8 cellular contexts compared by ENCODE assay signal in the genomic region with DNA sequence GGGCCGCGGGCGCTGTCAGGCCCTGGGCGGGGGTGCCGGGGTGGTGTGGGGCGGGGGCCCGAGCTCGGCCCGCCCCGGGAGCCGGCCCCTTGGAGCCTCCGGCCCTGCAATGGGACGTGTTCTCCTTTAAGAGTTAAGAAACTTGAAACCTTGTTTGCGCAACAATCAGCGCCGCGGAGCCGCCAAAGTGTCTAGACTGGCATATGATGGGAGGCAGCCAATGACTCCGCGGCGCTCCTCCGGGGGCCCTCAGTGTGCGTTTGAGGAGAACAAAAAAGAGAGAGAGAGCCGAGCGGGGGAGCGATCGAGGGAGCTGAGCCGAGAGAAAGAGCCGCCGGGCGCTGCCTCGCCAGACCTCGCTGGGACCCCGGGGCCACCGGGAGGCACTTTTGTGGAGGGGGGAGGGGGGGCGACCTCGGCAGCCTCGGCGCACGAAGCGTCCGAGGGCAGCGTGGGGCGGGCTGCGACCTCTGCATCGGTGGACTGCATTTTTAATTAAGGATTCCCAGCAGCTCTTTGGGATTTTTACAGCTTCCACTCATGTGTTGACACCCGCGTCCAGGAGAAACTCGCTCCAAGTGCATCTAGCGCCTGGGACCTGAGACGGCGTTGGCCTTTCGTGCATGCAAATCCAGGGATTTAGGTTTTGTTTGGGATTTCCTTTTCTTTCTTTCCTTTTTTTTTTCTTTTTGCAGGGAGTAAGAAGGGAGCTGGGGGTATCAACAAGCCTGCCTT. TPM values are rescaled to one million over a fixed set of nuclear protein-coding genes. Genes with fewer than 3 reads are reported as not detected.
DNase-seq lines count a peak whose midpoint lies in the region; ATAC-seq and TF ChIP-seq lines count a peak whose summit lies in the region.

Gene SMAD6, plus strand, starts transcription at position 202 of the 735 bp plus-strand sequence. CDS start 1,023 bp downstream, outside the sequence.

- no peaks in the 10 kb centered on the region for H3K27me3 Mint-ChIP-seq in osteocyte (ENCODE audit: unreplicated experiment)

- peak within 1 kb of the TSS; percentile 92 for H3K4me3 Mint-ChIP-seq in osteocyte (ENCODE audit: unreplicated experiment)

- TF ChIP-seq CTCF in AG09309 (IDR thresholded peaks at IDR 0.05; ENCODE audit: control insufficient read depth, insufficient read depth, low read depth, low read length, missing control alignments) (no peak), osteocyte (IDR thresholded peaks at IDR 0.05) (no peak), testis (IDR thresholded peaks at IDR 0.05) (no peak)

- DNase-seq in AG09309 (ENCODE audit: low read depth) (peak; percentile 97), NCI-H1417 treated with DMSO at 0.1 percent for 48 hours (lab: John Stamatoyannopoulos, UW) (peak; percentile 71), SW480 (ENCODE audit: low spot score) (peak; percentile 90), Right ventricle myocardium superior (peak; percentile 97), osteocyte (ENCODE audit: extremely low spot score, unreplicated experiment) (peak; percentile 97), testis (peak; percentile 93)
- peak; percentile 33 for DNase-seq in activated naive CD8-positive, alpha-beta T cell treated with anti-CD3 and anti-CD28 coated beads, Interleukin-2, amount 50 U/mL, for 16 hours (ENCODE audit: low read depth, low spot score)

- H3K36me3 Mint-ChIP-seq in osteocyte (ENCODE audit: unreplicated experiment), result no peaks in the 10 kb centered on the region

- peak within 1 kb of the TSS; percentile 59 to 77 for H3K27ac ChIP-seq in testis

- peak; percentile 38 for ATAC-seq in GM21390 (IDR thresholded peaks at IDR 0.05; ENCODE audit: unreplicated experiment)
- ATAC-seq in Right ventricle myocardium superior (ENCODE audit: poor library complexity), result peak; percentile 79

- H3K27ac Mint-ChIP-seq in osteocyte (ENCODE audit: unreplicated experiment), result peak within 1 kb of the TSS; percentile 89

- TF ChIP-seq POLR2A in testis (IDR thresholded peaks at IDR 0.05), result no peak

- peak within 1 kb of the TSS; percentile 79 for H3K4me3 ChIP-seq in AG09309 (ENCODE audit: control insufficient read depth, low read depth, low read length)
- peak within 1 kb of the TSS; percentile 65 to 76 for H3K4me3 ChIP-seq in testis

- no peaks in the 10 kb centered on the region for H3K27me3 ChIP-seq in testis

- H3K9me3 Mint-ChIP-seq in osteocyte (ENCODE audit: unreplicated experiment), result no peaks in the 10 kb centered on the region

- intact Hi-C loops in Right ventricle myocardium superior (cut with DNase I) (loop anchor here (5.0 kb wide), 2 partner anchors 60 to 150 kb away; no protein-coding TSS in a partner anchor), testis (cut with DNase I; ENCODE audit: low total_unique reads) (loop anchor here (10.0 kb wide), 2 partner anchors 73 to 143 kb away; no protein-coding TSS in a partner anchor)

- no peaks in the 10 kb centered on the region for H3K36me3 ChIP-seq in testis (ENCODE audit: low read depth, missing control alignments)

- WGBS in testis, 2 donors, result 0 to 1% methylated on average over 21 to 53 of the region's 53 CpGs

- H3K9me3 ChIP-seq in testis, result no peaks in the 10 kb centered on the region

- H3K4me1 ChIP-seq in testis, result peaks cover 11% of the 10 kb centered on the region

- H3K4me1 Mint-ChIP-seq in osteocyte (ENCODE audit: unreplicated experiment), result peaks cover 45% of the 10 kb centered on the region

RNA-seq across cellular contexts. Expression of gene SMAD6, which starts in this region (rescaled TPM):
- 14.1 TPM for total RNA-seq in Right ventricle myocardium superior
- 14.6 and 17.5 TPM in 2 replicates for total RNA-seq in osteocyte
- total RNA-seq in testis, result 10 to 100 TPM; 17.5 to 19.4 TPM
- 3.2 TPM for polyA plus RNA-seq in testis (ENCODE audit: insufficient read depth, low read depth, low replicate concordance)

Comparison
In these comparisons a context has a peak if more than half of its experiments do, and no peak if none do; other contexts are left out.
1. Peak in every context shown above with its lines: DNase-seq, ATAC-seq, H3K4me3 ChIP-seq and H3K27ac ChIP-seq.
2. DNase-seq: peak in every context shown above with its lines; median percentile 97 in AG09309; 97 in Right ventricle myocardium superior; 97 in osteocyte; 93 in testis; 90 in SW480; 71 in NCI-H1417 treated with DMSO at 0.1 percent for 48 hours; 33 in activated naive CD8-positive, alpha-beta T cell treated with anti-CD3 and anti-CD28 coated beads, Interleukin-2, amount 50 U/mL, for 16 hours.